8 cellular contexts compared by ENCODE assay signal in the genomic region with DNA sequence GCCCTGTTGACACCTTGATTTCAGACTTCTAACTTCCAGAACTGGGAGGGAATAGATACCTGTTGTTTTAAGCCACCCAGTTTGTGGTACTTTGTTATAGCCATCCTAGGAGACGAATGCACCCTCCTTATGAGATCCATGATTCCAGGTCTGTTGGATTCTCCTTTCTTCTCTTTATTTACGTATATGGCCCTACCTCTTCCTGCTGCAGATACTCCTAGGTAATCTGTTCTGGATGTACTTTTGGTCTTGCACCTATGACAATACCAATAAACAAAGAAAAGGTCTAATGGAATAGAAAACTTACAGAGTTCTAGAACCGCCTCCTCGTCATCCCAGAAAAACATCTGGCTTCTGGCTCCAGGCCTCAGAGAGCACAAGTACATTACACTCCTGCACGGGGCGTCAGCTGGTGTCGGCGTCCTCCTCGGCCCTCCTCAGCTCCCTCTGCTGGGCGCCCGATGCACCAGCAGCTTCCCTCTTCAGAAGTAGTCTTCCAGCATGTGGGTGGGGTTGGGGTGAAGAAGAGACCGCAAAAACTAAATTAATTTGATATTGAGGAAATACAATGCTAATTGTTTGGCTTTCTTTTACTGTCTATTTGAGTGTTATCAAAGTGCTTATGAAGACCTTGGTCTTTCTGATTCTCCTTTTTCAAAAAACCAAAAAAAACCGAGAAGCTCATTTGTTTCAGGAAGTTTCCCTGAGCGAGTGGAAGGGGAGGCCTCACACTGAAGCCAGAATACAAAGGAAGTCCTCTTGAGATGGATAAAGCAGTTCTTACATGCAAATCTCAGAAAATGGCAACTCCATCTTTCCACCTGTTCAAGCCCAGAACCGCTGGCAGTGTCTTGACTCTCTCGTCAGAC. TPM values are rescaled to one million over a fixed set of nuclear protein-coding genes. Genes with fewer than 3 reads are reported as not detected.
DNase-seq lines count a peak whose midpoint lies in the region; ATAC-seq and TF ChIP-seq lines count a peak whose summit lies in the region.

No MANE protein-coding gene starts in this region.

- H4K8ac ChIP-seq in neuronal stem cell (ENCODE audit: low read depth, low read length) = no peak overlapping the region

- H3K4me2 ChIP-seq in PC-3 (ENCODE audit: low read length) = peak overlapping the region; percentile 78
- H3K4me2 ChIP-seq in neuronal stem cell (ENCODE audit: insufficient read depth, low read length, poor library complexity, severe bottlenecking) = no peak overlapping the region

- no peak overlapping the region for H4K91ac ChIP-seq in neuronal stem cell (ENCODE audit: low read depth, low read length, poor library complexity)

- no peak for TF ChIP-seq POLR2A in esophagus squamous epithelium (IDR thresholded peaks at IDR 0.05)

- H2AFZ ChIP-seq in PC-3 (ENCODE audit: low read length) (peak overlapping the region; percentile 21; the same call in 1 of the 2 replicates), neuronal stem cell (ENCODE audit: low read length) (peak overlapping the region; percentile 2)

- 38% methylated on average over 16 of the region's 16 CpGs for WGBS in esophagus squamous epithelium, 2 donors
- no CpG with 5 or more reads among the region's 16 CpGs for WGBS in neuronal stem cell (ENCODE audit: extremely low coverage in 2 of 2, insufficient read length in 2 of 2, insufficient replicate concordance in 1 of 2), 2 donors

- no peak overlapping the region for H2BK15ac ChIP-seq in neuronal stem cell (ENCODE audit: low read length)

- peak; percentile 96 for TF ChIP-seq CTCF in PC-3 (conservative IDR thresholded peaks at IDR 0.05; ENCODE audit: low read depth, low read length)
- TF ChIP-seq CTCF in esophagus squamous epithelium (IDR thresholded peaks at IDR 0.05) = peak; percentile 85 to 96 (median 93)

- DNase-seq in CD1c-positive myeloid dendritic cell (ENCODE audit: extremely low spot score) = peak; percentile 83
- peak; percentile 76 for DNase-seq in PC-3
- DNase-seq in activated T-cell treated with anti-CD3 and anti-CD28 coated beads for 4 hours = peak; percentile 69
- peak; percentile 24 for DNase-seq in esophagus squamous epithelium (lab: John Stamatoyannopoulos, UW)
- peak; percentile 40 for DNase-seq in neuronal stem cell (ENCODE audit: low spot score)
- DNase-seq in substantia nigra (lab: John Stamatoyannopoulos, UW) = peak in 45 of 49 donors; percentile 4 to 77 (median 52)

- H3F3A ChIP-seq in PC-3 (ENCODE audit: low read length, unreplicated experiment) = peaks cover 5% of the 10 kb centered on the region

- no peaks in the 10 kb centered on the region for H3K9me2 ChIP-seq in PC-3 (replicated peaks; ENCODE audit: low read length)

- H2BK12ac ChIP-seq in neuronal stem cell (ENCODE audit: low read length) = no peak overlapping the region

- H2AK5ac ChIP-seq in neuronal stem cell (ENCODE audit: low read depth, low read length) = no peak overlapping the region

- H3K4ac ChIP-seq in neuronal stem cell (ENCODE audit: low read length) = no peak overlapping the region

- ATAC-seq in GM19328 (IDR thresholded peaks at IDR 0.05; ENCODE audit: unreplicated experiment) (peak; percentile 93), HG03460 (IDR thresholded peaks at IDR 0.05; ENCODE audit: unreplicated experiment) (peak; percentile 70), PC-3 (no peak)

- CTCF ChIA-PET in PC-3 (lab: Charles Lee) = interaction anchor here (0.6 to 1.7 kb wide), 4 partner anchors 23 to 315 kb away, joined by 3 to 7 read pairs (median 3); no protein-coding TSS in a partner anchor

- no peak overlapping the region for H3K4me3 ChIP-seq in PC-3 (ENCODE audit: low read length)
- H3K4me3 ChIP-seq in esophagus squamous epithelium = no peak overlapping the region
- no peak overlapping the region for H3K4me3 ChIP-seq in neuronal stem cell (ENCODE audit: low read length in 2 of 2)

- peak overlapping the region; percentile 86 for H3K27ac ChIP-seq in PC-3 (ENCODE audit: low read length)
- H3K27ac ChIP-seq in esophagus squamous epithelium = peak overlapping the region in 3 of 4 donors; percentile 8 to 72 (median 67)
- no peak overlapping the region for H3K27ac ChIP-seq in neuronal stem cell (replicated peaks; ENCODE audit: low read length)
- H3K27ac ChIP-seq in substantia nigra (ENCODE audit: low read depth, low read length, poor library complexity, severe bottlenecking) = no peak overlapping the region

- H3K23ac ChIP-seq in neuronal stem cell (ENCODE audit: low read depth, low read length, poor library complexity) = no peak overlapping the region

- no peak overlapping the region for H2BK120ac ChIP-seq in neuronal stem cell (ENCODE audit: low read depth, low read length)

- H3K9ac ChIP-seq in PC-3 (ENCODE audit: low read length) (no peak overlapping the region; the same call in 1 of the 2 replicates), neuronal stem cell (ENCODE audit: low read depth, low read length, poor library complexity) (no peak overlapping the region)

- H3K9me3 ChIP-seq in PC-3 (ENCODE audit: low read length) = no peaks in the 10 kb centered on the region
- no peaks in the 10 kb centered on the region for H3K9me3 ChIP-seq in esophagus squamous epithelium
- H3K9me3 ChIP-seq in neuronal stem cell (replicated peaks in 1 of 2; ENCODE audit: control insufficient read depth in 2 of 2, insufficient read depth in 1 of 2, low read depth in 1 of 2, low read length in 2 of 2) = no peaks in the 10 kb centered on the region

- H3K14ac ChIP-seq in neuronal stem cell (ENCODE audit: low read length) = no peak overlapping the region

- H3K79me1 ChIP-seq in neuronal stem cell (ENCODE audit: low read depth, low read length) = no peaks in the 10 kb centered on the region

- H3K4me1 ChIP-seq in PC-3 (ENCODE audit: insufficient read depth, low read length) = peaks cover 47% of the 10 kb centered on the region
- H3K4me1 ChIP-seq in esophagus squamous epithelium = peaks cover 24 to 52% (median 25%) of the 10 kb centered on the region in 3 donors
- peaks cover 0 to 13% of the 10 kb centered on the region in 2 donors for H3K4me1 ChIP-seq in neuronal stem cell (ENCODE audit: control insufficient read depth in 2 of 2, insufficient read depth in 1 of 2, low read depth in 1 of 2, low read length in 2 of 2)

- POLR2A ChIA-PET in PC-3 (lab: Charles Lee; ENCODE audit: unreplicated experiment) = no interaction called here

- H3K27me3 ChIP-seq in PC-3 (ENCODE audit: low read length) (no peaks in the 10 kb centered on the region), esophagus squamous epithelium (no peaks in the 10 kb centered on the region), neuronal stem cell (ENCODE audit: control insufficient read depth in 3 of 3, insufficient read depth in 3 of 3, low read depth in 1 of 3, low read length in 3 of 3) (no peaks in the 10 kb centered on the region)

- BruUV-seq in PC-3 (replicated peaks; lab: Mats Ljungman, UMichigan) = no TSS peak

- peaks cover 13% of the 10 kb centered on the region for H3K79me2 ChIP-seq in PC-3 (ENCODE audit: low read length)

- no peak overlapping the region for H2BK5ac ChIP-seq in neuronal stem cell (ENCODE audit: low read length)

- H4K20me1 ChIP-seq in PC-3 (ENCODE audit: low read length) = no peaks in the 10 kb centered on the region

- H3K36me3 ChIP-seq in PC-3 (ENCODE audit: low read depth, low read length) (no peaks in the 10 kb centered on the region), esophagus squamous epithelium (no peaks in the 10 kb centered on the region), neuronal stem cell (replicated peaks in 1 of 2; ENCODE audit: control insufficient read depth in 2 of 2, insufficient read depth in 2 of 2, low read length in 2 of 2) (no peaks in the 10 kb centered on the region)

- intact Hi-C loops in PC-3 (cut with micrococcal nuclease) (no loop called here), esophagus squamous epithelium (cut with DNase I) (loop anchor here (5.0 to 10.0 kb wide), 3 partner anchors 194 to 439 kb away; no protein-coding TSS in a partner anchor)

- no peak overlapping the region for H3K18ac ChIP-seq in neuronal stem cell (ENCODE audit: low read length)

RNA-seq across cellular contexts. Expression of gene ATXN1, which starts 9.7 kb away (rescaled TPM):
- total RNA-seq in PC-3 (2014; rRNA removed) = 19.1 and 27.0 TPM in 2 replicates
- 10 to 100 TPM; 17.5 to 50.5 (median 28.5) TPM for total RNA-seq in esophagus squamous epithelium
- 1.3 TPM for polyA plus RNA-seq in neuronal stem cell (2013, experiment 1 of 2)
- 1.9 TPM for polyA plus RNA-seq in neuronal stem cell (2013, experiment 2 of 2)

Comparison
In these comparisons a context has a peak if more than half of its experiments do, and no peak if none do; other contexts are left out.
1. DNase-seq: peak in every context shown above with its lines; median percentile 83 in CD1c-positive myeloid dendritic cell; 76 in PC-3; 69 in activated T-cell treated with anti-CD3 and anti-CD28 coated beads for 4 hours; 52 in substantia nigra; 40 in neuronal stem cell; 24 in esophagus squamous epithelium.
2. H3K27ac ChIP-seq: peak in PC-3 (single experiment) and esophagus squamous epithelium (3 of 4); none in neuronal stem cell (single experiment) and substantia nigra (single experiment).